ENCODE assay signal across 14 cellular contexts in genomic region chr20:48703107-48703506, GRCh38.
DNase-seq lines count a peak whose midpoint lies in the region; ATAC-seq lines count a peak whose summit lies in the region.
"Had no signal": no experiment of that assay in that cellular context is flagged by ENCODE, and none has a peak within 500 bp of the region (broad histone marks: within the 10 kb centered on the region; RNA-seq: fewer than 3 reads in every experiment).

No MANE protein-coding gene starts in this region.

- peaks cover 35% of the 10 kb centered on the region for H3K36me3 Mint-ChIP-seq in natural killer cell treated with Interleukin-12 subunit alpha and Interleukin-12 subunit beta and Interleukin-15 and Interleukin-18, amount 100 ng/mL, for 72 hours

- no peak overlapping the region for H3K4me3 ChIP-seq in Karpas-422 (ENCODE audit: low read length)

- H2AFZ ChIP-seq in Karpas-422 (ENCODE audit: low read length) = no peak overlapping the region

- peaks cover 5% of the 10 kb centered on the region for H3K9me3 Mint-ChIP-seq in natural killer cell treated with Interleukin-12 subunit alpha and Interleukin-12 subunit beta and Interleukin-15 and Interleukin-18, amount 100 ng/mL, for 72 hours
- H3K9me3 Mint-ChIP-seq: activated naive CD8-positive, alpha-beta T cell treated with anti-CD3 and anti-CD28 coated beads, Interleukin-2, amount 50 U/mL, for 24 hours; T-helper 1 cell treated with Interleukin-12 subunit alpha and Interleukin-12 subunit beta and Interleukin-4 antibody, amounts not matched to agents 30 μg/mL and 1 μg/mL, for 36 hours had no signal

- no peaks in the 10 kb centered on the region for H3K79me2 ChIP-seq in Karpas-422 (ENCODE audit: low read length)

- H3K9me3 ChIP-seq in Karpas-422 (ENCODE audit: low read length) = no peaks in the 10 kb centered on the region

- peak; percentile 37 for ATAC-seq in Right ventricle myocardium superior (ENCODE audit: poor library complexity)
- no peak for ATAC-seq in Right ventricle myocardium inferior
- ATAC-seq in natural killer cell treated with Interleukin-12 subunit alpha and Interleukin-12 subunit beta and Interleukin-15 and Interleukin-18, amount 100 ng/mL, for 72 hours = no peak
- ATAC-seq in GM18511 (IDR thresholded peaks at IDR 0.05; ENCODE audit: unreplicated experiment) = no peak
- ATAC-seq: activated naive CD8-positive, alpha-beta T cell treated with anti-CD3 and anti-CD28 coated beads, Interleukin-2, amount 50 U/mL, for 24 hours; HepG2 had no signal

- peak; percentile 72 for DNase-seq in Right ventricle myocardium superior
- DNase-seq in Right ventricle myocardium inferior (ENCODE audit: missing footprints) = no peak
- DNase-seq in astrocyte of the hippocampus (ENCODE audit: low read depth, low spot score) = peak; percentile 66
- peak; percentile 37 for DNase-seq in natural killer cell treated with Interleukin-12 subunit alpha and Interleukin-12 subunit beta and Interleukin-15 and Interleukin-18, amount 100 ng/mL, for 72 hours (ENCODE audit: low spot score)
- no peak for DNase-seq in Karpas-422
- DNase-seq in MV-4-11 (lab: John Stamatoyannopoulos, UW) = no peak
- no peak for DNase-seq in AML-193 (lab: John Stamatoyannopoulos, UW)
- DNase-seq: activated CD4-positive, alpha-beta T cell treated with anti-CD3 and anti-CD28 coated beads for 1 hour; activated naive CD8-positive, alpha-beta T cell treated with anti-CD3 and anti-CD28 coated beads, Interleukin-2, amount 50 U/mL, for 24 hours; NCI-H510A treated with DMSO at 0.1 percent for 48 hours; stimulated activated CD4-positive, alpha-beta T cell treated with anti-CD3 and anti-CD28 coated beads, Interleukin-4, amount 100 ng/mL, for 4 hours had no signal

- intact Hi-C loops in Right ventricle myocardium superior (cut with DNase I) (no loop called here), Right ventricle myocardium inferior (cut with DNase I) (no loop called here)

- H3K9ac ChIP-seq in Karpas-422 (ENCODE audit: low read length) = no peak overlapping the region

- H3K4me2 ChIP-seq in Karpas-422 (ENCODE audit: low read depth, low read length, poor library complexity, severe bottlenecking) = no peak overlapping the region

- H3K4me1 Mint-ChIP-seq in natural killer cell treated with Interleukin-12 subunit alpha and Interleukin-12 subunit beta and Interleukin-15 and Interleukin-18, amount 100 ng/mL, for 72 hours (ENCODE audit: low read depth in 2 of 2) = peaks cover 66 to 70% of the 10 kb centered on the region in 2 donors

- peak overlapping the region; percentile 67 to 87 for H3K27ac Mint-ChIP-seq in natural killer cell treated with Interleukin-12 subunit alpha and Interleukin-12 subunit beta and Interleukin-15 and Interleukin-18, amount 100 ng/mL, for 72 hours
- H3K27ac Mint-ChIP-seq: activated naive CD8-positive, alpha-beta T cell treated with anti-CD3 and anti-CD28 coated beads, Interleukin-2, amount 50 U/mL, for 24 hours; T-helper 1 cell treated with Interleukin-12 subunit alpha and Interleukin-12 subunit beta and Interleukin-4 antibody, amounts not matched to agents 30 μg/mL and 1 μg/mL, for 36 hours had no signal

- no peaks in the 10 kb centered on the region for H3K36me3 ChIP-seq in Karpas-422 (ENCODE audit: insufficient read depth, low read length)

- H3K4me3 Mint-ChIP-seq in natural killer cell treated with Interleukin-12 subunit alpha and Interleukin-12 subunit beta and Interleukin-15 and Interleukin-18, amount 100 ng/mL, for 72 hours = no peak overlapping the region
- H3K4me3 Mint-ChIP-seq: activated naive CD8-positive, alpha-beta T cell treated with anti-CD3 and anti-CD28 coated beads, Interleukin-2, amount 50 U/mL, for 24 hours; T-helper 1 cell treated with Interleukin-12 subunit alpha and Interleukin-12 subunit beta and Interleukin-4 antibody, amounts not matched to agents 30 μg/mL and 1 μg/mL, for 36 hours had no signal

- no peak overlapping the region for H3K27ac ChIP-seq in Karpas-422 (ENCODE audit: low read length)

- H3K4me1 ChIP-seq in Karpas-422 (ENCODE audit: low read length) = no peaks in the 10 kb centered on the region

- H4K20me1 ChIP-seq in Karpas-422 (ENCODE audit: insufficient read depth, low read depth, low read length) = no peaks in the 10 kb centered on the region

- H3K27me3 ChIP-seq in Karpas-422 (ENCODE audit: low read length) = no peaks in the 10 kb centered on the region

- H3K27me3 Mint-ChIP-seq in natural killer cell treated with Interleukin-12 subunit alpha and Interleukin-12 subunit beta and Interleukin-15 and Interleukin-18, amount 100 ng/mL, for 72 hours = no peaks in the 10 kb centered on the region
- H3K27me3 Mint-ChIP-seq: activated naive CD8-positive, alpha-beta T cell treated with anti-CD3 and anti-CD28 coated beads, Interleukin-2, amount 50 U/mL, for 24 hours had no signal

- H3K9me2 ChIP-seq in Karpas-422 (replicated peaks; ENCODE audit: insufficient read depth, low read length) = no peaks in the 10 kb centered on the region

Comparison
In these comparisons a context has a peak if more than half of its experiments do, and no peak if none do; other contexts are left out.
1. DNase-seq: peak in Right ventricle myocardium superior (single experiment), astrocyte of the hippocampus (single experiment) and natural killer cell treated with Interleukin-12 subunit alpha and Interleukin-12 subunit beta and Interleukin-15 and Interleukin-18, amount 100 ng/mL, for 72 hours (single experiment); none in Right ventricle myocardium inferior (single experiment), Karpas-422 (single experiment), MV-4-11 (single experiment) and AML-193 (0 of 2).